Comparison of ENCODE assay signal across 13 cellular contexts in the genomic region with DNA sequence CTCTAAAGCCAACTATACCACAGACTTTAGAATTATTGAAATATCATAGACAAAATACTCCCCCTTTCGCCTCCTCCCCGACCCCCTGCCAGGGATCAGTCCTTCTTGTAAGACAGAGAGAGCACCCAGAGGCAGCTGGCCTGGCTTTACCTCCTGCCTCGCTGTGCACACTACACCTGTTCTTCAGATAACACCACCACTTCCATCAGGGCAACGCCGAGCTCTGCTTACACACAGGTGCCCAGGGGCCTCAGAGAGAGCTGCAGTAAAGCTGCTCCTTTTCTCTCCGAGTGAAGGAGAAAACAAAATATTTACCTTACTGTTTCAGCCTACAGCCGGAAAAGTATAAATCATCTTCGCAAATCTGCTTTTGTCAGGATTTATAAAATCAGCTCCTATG.
DNase-seq lines count a peak whose midpoint lies in the region; ATAC-seq and TF ChIP-seq lines count a peak whose summit lies in the region.
"Had no signal": no experiment of that assay in that cellular context is flagged by ENCODE, and none has a peak within 500 bp of the region (broad histone marks: within the 10 kb centered on the region; RNA-seq: fewer than 3 reads in every experiment).

No MANE protein-coding gene starts in this region.

- intact Hi-C loops in thyroid gland (cut with DNase I): no loop called here

- H3K27ac ChIP-seq in thyroid gland: no peak overlapping the region
- H3K27ac ChIP-seq: testis had no signal

- TF ChIP-seq POLR2A in thyroid gland (IDR thresholded peaks at IDR 0.05): no peak

- H3K36me3 ChIP-seq in thyroid gland: no peaks in the 10 kb centered on the region
- H3K36me3 ChIP-seq: Peyer's patch had no signal

- no peaks in the 10 kb centered on the region for H3K27me3 Mint-ChIP-seq in activated naive CD8-positive, alpha-beta T cell
- H3K27me3 Mint-ChIP-seq in osteocyte (ENCODE audit: unreplicated experiment): no peaks in the 10 kb centered on the region

- no peaks in the 10 kb centered on the region for H3K27me3 ChIP-seq in thyroid gland
- H3K27me3 ChIP-seq: Peyer's patch, testis had no signal

- no peak overlapping the region for H3K4me3 Mint-ChIP-seq in activated naive CD8-positive, alpha-beta T cell
- H3K4me3 Mint-ChIP-seq in osteocyte (ENCODE audit: unreplicated experiment): no peak overlapping the region

- ATAC-seq in HG02884 (IDR thresholded peaks at IDR 0.05; ENCODE audit: unreplicated experiment): peak; percentile 19
- ATAC-seq in GM19463 (IDR thresholded peaks at IDR 0.05; ENCODE audit: unreplicated experiment): no peak
- no peak for ATAC-seq in HG03095 (IDR thresholded peaks at IDR 0.05; ENCODE audit: unreplicated experiment)

- TF ChIP-seq CTCF in osteocyte (IDR thresholded peaks at IDR 0.05) (no peak), thyroid gland (IDR thresholded peaks at IDR 0.05) (no peak)

- DNase-seq in NCI-H2081 (lab: John Stamatoyannopoulos, UW) (peak; percentile 73 to 88), osteocyte (ENCODE audit: extremely low spot score, unreplicated experiment) (no peak), thyroid gland (no peak)
- DNase-seq: activated CD4-positive, alpha-beta T cell treated with anti-CD3 and anti-CD28 coated beads, Interleukin-2, amount 50 U/mL, for 1 hour; activated gamma-delta T cell; glutamatergic neuron; NCI-H1105 treated with DMSO at 0.1 percent for 48 hours; testis had no signal

- H3K9me3 ChIP-seq in thyroid gland: no peaks in the 10 kb centered on the region
- H3K9me3 ChIP-seq: Peyer's patch, testis had no signal

- 89 to 93% methylated on average over 8 of the region's 8 CpGs for WGBS in thyroid gland, 2 donors

- H3K9me3 Mint-ChIP-seq in activated naive CD8-positive, alpha-beta T cell (ENCODE audit: low read depth): no peaks in the 10 kb centered on the region
- no peaks in the 10 kb centered on the region for H3K9me3 Mint-ChIP-seq in osteocyte (ENCODE audit: unreplicated experiment)

- peaks cover 13% of the 10 kb centered on the region for H3K36me3 Mint-ChIP-seq in activated naive CD8-positive, alpha-beta T cell
- peaks cover 12% of the 10 kb centered on the region for H3K36me3 Mint-ChIP-seq in osteocyte (ENCODE audit: unreplicated experiment)

- peaks cover 3 to 8% of the 10 kb centered on the region in 2 donors for H3K4me1 ChIP-seq in thyroid gland
- H3K4me1 ChIP-seq: testis had no signal

- peaks cover 28% of the 10 kb centered on the region for H3K4me1 Mint-ChIP-seq in activated naive CD8-positive, alpha-beta T cell (ENCODE audit: low read depth)
- H3K4me1 Mint-ChIP-seq in osteocyte (ENCODE audit: unreplicated experiment): peaks cover 29% of the 10 kb centered on the region

- H3K27ac Mint-ChIP-seq in activated naive CD8-positive, alpha-beta T cell: peak overlapping the region; percentile 55
- peak overlapping the region; percentile 14 for H3K27ac Mint-ChIP-seq in osteocyte (ENCODE audit: unreplicated experiment)

- H3K4me3 ChIP-seq in thyroid gland (replicated peaks in 1 of 3): no peak overlapping the region
- H3K4me3 ChIP-seq: Peyer's patch, testis had no signal

Comparison
In these comparisons a context has a peak if more than half of its experiments do, and no peak if none do; other contexts are left out.
1. DNase-seq: peak in NCI-H2081 (2 of 2); none in osteocyte (single experiment) and thyroid gland (0 of 2).